In the genomic region with DNA sequence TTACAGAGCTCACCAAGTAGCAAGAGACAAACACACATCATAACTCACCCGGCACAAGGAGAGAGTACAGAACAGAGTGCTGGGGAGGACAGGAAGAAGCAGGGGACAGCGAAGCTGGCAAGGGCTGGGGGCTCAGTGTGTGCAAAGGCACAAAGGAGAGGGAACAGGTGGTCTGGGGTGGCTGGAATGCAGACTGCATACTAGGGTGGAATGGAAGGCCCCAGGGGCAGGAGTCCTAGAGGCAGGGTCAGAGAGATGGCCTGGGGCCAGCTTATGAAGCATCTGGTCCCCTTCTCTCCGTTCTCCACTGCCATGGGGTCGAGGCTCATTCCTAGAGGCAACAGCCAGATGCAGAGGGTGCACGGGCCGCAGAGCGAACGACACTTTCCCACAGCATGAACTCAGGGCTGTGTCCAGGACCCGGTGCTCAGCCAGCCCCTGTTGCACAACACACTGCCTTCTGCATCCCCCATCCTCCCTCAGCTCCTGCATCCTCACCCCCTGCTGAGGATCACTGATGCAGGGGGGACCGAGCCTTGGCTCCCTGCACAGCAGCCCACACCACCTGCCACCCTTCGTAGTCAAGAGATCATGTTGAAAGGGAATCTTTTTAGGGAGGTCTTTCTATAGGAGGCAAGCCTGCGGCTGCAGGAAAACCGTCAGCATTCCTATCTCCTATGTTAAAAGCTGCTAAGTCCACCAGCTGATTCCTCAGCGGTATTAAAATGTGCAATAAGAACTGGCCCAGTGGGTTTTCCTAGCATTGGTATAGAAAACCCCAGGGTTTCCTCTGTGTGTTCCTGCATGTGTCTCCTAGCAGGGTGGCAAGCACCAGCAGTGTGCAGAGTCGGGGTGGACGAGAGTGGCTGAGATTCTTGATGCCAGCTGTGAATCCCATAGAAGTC, we compare ENCODE assay signal across 17 cellular contexts.
A peak's percentile ranks its signal among the peaks of the same experiment; 100 is the strongest.
DNase-seq lines count a peak whose midpoint lies in the region; ATAC-seq and TF ChIP-seq lines count a peak whose summit lies in the region.
"Had no signal": no experiment of that assay in that cellular context is flagged by ENCODE, and none has a peak within 500 bp of the region (broad histone marks: within the 10 kb centered on the region; RNA-seq: fewer than 3 reads in every experiment).

No MANE protein-coding gene starts in this region.

- no peaks in the 10 kb centered on the region for H3K36me3 Mint-ChIP-seq in neural progenitor cell
- H3K36me3 Mint-ChIP-seq: IgD-negative memory B cell had no signal

- no peak for TF ChIP-seq CTCF in PC-9 (conservative IDR thresholded peaks at IDR 0.05)
- TF ChIP-seq CTCF in neural progenitor cell (IDR thresholded peaks at IDR 0.05): no peak
- no peak for TF ChIP-seq CTCF in uterus (IDR thresholded peaks at IDR 0.05)

- CTCF ChIA-PET in PC-9 (lab: Charles Lee): no interaction called here

- ATAC-seq in GM18861 (IDR thresholded peaks at IDR 0.05; ENCODE audit: unreplicated experiment): no peak

- peak overlapping the region; percentile 78 for H3K27ac ChIP-seq in PC-9
- no peak overlapping the region for H3K27ac ChIP-seq in neural progenitor cell
- H3K27ac ChIP-seq in uterus: no peak overlapping the region
- H3K27ac ChIP-seq: BLaER1, RWPE1 had no signal

- intact Hi-C loops in PC-9 (cut with micrococcal nuclease; ENCODE audit: unreplicated experiment) (loop anchor here (10.0 kb wide), 2 partner anchors 145 to 615 kb away; no protein-coding TSS in a partner anchor), uterus (cut with DNase I; ENCODE audit: low total_unique reads) (loop anchor here (10.0 kb wide), 1 partner anchor 375 kb away; a partner anchor contains a TSS)

- no peaks in the 10 kb centered on the region for H3K9me3 Mint-ChIP-seq in neural progenitor cell
- H3K9me3 Mint-ChIP-seq: IgD-negative memory B cell had no signal

- H3K4me1 Mint-ChIP-seq in neural progenitor cell: peaks cover 32% of the 10 kb centered on the region

- TF ChIP-seq POLR2A in uterus (IDR thresholded peaks at IDR 0.05): no peak

- H3F3A ChIP-seq in PC-9 (ENCODE audit: insufficient read depth, low read depth): peaks cover 32% of the 10 kb centered on the region
- no peaks in the 10 kb centered on the region for H3F3A ChIP-seq in neural progenitor cell (ENCODE audit: low read depth)

- no peaks in the 10 kb centered on the region for H3K9me3 ChIP-seq in PC-9 (ENCODE audit: insufficient read depth, low read depth)
- H3K9me3 ChIP-seq in neural progenitor cell (ENCODE audit: low read depth): no peaks in the 10 kb centered on the region
- no peaks in the 10 kb centered on the region for H3K9me3 ChIP-seq in uterus
- H3K9me3 ChIP-seq: BLaER1 had no signal

- no peak overlapping the region for H3K4me3 ChIP-seq in PC-9
- no peak overlapping the region for H3K4me3 ChIP-seq in neural progenitor cell
- H3K4me3 ChIP-seq in uterus: no peak overlapping the region
- H3K4me3 ChIP-seq: BLaER1 had no signal

- H3K9me2 ChIP-seq in PC-9 (ENCODE audit: insufficient read depth): no peaks in the 10 kb centered on the region

- no peaks in the 10 kb centered on the region for H3K36me3 ChIP-seq in PC-9 (ENCODE audit: low read depth)
- no peaks in the 10 kb centered on the region for H3K36me3 ChIP-seq in neural progenitor cell
- no peaks in the 10 kb centered on the region for H3K36me3 ChIP-seq in uterus
- H3K36me3 ChIP-seq: BLaER1 had no signal

- peaks cover 23% of the 10 kb centered on the region for H3K27me3 Mint-ChIP-seq in neural progenitor cell (ENCODE audit: insufficient read depth, low read depth)

- H3K4me3 Mint-ChIP-seq in neural progenitor cell: no peak overlapping the region

- POLR2A ChIA-PET in PC-9 (lab: Charles Lee; ENCODE audit: unreplicated experiment): interaction anchor here (0.6 kb wide), 1 partner anchor 956 kb away, joined by 3 read pairs; no protein-coding TSS in a partner anchor

- DNase-seq in NCI-H146 (lab: John Stamatoyannopoulos, UW) (peak; percentile 26), NCI-H146 treated with DMSO at 0.1 percent for 48 hours (lab: John Stamatoyannopoulos, UW; ENCODE audit: unreplicated experiment) (no peak), ELF-1 (ENCODE audit: low read depth, low spot score) (peak; percentile 49), PC-9 (no peak), neural progenitor cell (ENCODE audit: low spot score) (no peak), uterus (no peak), amniotic stem cell (lab: John Stamatoyannopoulos, UW) (no peak)
- DNase-seq: H7; NCI-H1105; NCI-H2029 treated with DMSO at 0.1 percent for 48 hours; NCI-H226; NCI-H526 treated with DMSO at 0.1 percent for 48 hours; NK-92 treated with Interleukin-12 subunit alpha and Interleukin-12 subunit beta, amount 100 ng/mL, for 24 hours had no signal

- H2AFZ ChIP-seq in PC-9 (no peak overlapping the region), neural progenitor cell (replicated peaks) (no peak overlapping the region)

- H3K9ac ChIP-seq in neural progenitor cell: no peak overlapping the region
- H3K9ac ChIP-seq: BLaER1 had no signal

- H3K27me3 ChIP-seq in PC-9 (ENCODE audit: insufficient read depth, low read depth) (no peaks in the 10 kb centered on the region), neural progenitor cell (no peaks in the 10 kb centered on the region), uterus (no peaks in the 10 kb centered on the region)

- H3K4me2 ChIP-seq in PC-9: peak overlapping the region; percentile 43
- H3K4me2 ChIP-seq in neural progenitor cell: no peak overlapping the region
- H3K4me2 ChIP-seq: BLaER1 had no signal

- BruUV-seq in PC-9 (replicated peaks; lab: Mats Ljungman, UMichigan): no TSS peak

- H3K79me2 ChIP-seq in PC-9 (ENCODE audit: low read depth) (no peaks in the 10 kb centered on the region), neural progenitor cell (ENCODE audit: low read depth) (no peaks in the 10 kb centered on the region)

- H3K4me1 ChIP-seq in PC-9 (replicated peaks; ENCODE audit: insufficient read depth) (peaks cover 64% of the 10 kb centered on the region), neural progenitor cell (peaks cover 11% of the 10 kb centered on the region), uterus (peaks cover 0 to 14% of the 10 kb centered on the region in 2 donors)

- H3K27ac Mint-ChIP-seq in neural progenitor cell: peak overlapping the region; percentile 50
- H3K27ac Mint-ChIP-seq: IgD-negative memory B cell had no signal

- no peaks in the 10 kb centered on the region for H4K20me1 ChIP-seq in PC-9 (ENCODE audit: insufficient read depth)
- no peaks in the 10 kb centered on the region for H4K20me1 ChIP-seq in neural progenitor cell (ENCODE audit: low read depth)

Comparison
In these comparisons a context has a peak if more than half of its experiments do, and no peak if none do; other contexts are left out.
1. DNase-seq: peak in NCI-H146 (single experiment) and ELF-1 (single experiment); none in NCI-H146 treated with DMSO at 0.1 percent for 48 hours (single experiment), PC-9 (0 of 2), neural progenitor cell (single experiment), uterus (0 of 2) and amniotic stem cell (single experiment).